In the genomic region with DNA sequence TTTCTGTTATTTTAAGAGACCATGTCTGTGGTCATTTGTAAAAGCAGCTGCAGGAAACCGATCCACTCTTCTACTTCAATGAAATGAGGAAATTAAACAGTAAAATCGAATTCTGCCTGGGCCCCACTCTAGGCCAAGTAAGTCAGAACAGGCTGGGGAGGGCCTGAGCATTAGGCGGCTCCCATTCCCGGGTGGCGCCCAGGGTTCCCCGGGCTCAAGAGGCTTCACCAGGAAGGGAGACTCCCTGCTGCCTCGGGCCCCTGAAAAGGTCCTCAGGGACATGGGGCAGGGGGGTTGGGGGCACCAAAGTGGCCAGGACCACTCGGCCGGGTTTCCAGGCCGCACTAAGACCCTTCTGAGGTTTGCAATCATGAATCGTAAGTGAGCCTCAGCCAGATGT, we compare ENCODE assay signal across 23 cellular contexts. TPM values are rescaled to one million over a fixed set of nuclear protein-coding genes. Genes with fewer than 3 reads are reported as not detected.
DNase-seq lines count a peak whose midpoint lies in the region; ATAC-seq and TF ChIP-seq lines count a peak whose summit lies in the region.
"Had no signal": no experiment of that assay in that cellular context is flagged by ENCODE, and none has a peak within 500 bp of the region (broad histone marks: within the 10 kb centered on the region; RNA-seq: fewer than 3 reads in every experiment).

No MANE protein-coding gene starts in this region.

- peak overlapping the region; percentile 1 for H3K27ac Mint-ChIP-seq in activated naive CD8-positive, alpha-beta T cell treated with anti-CD3 and anti-CD28 coated beads, Interleukin-2, amount 10 ng/mL, durations not matched to agents 7 days and 5 days
- no peak overlapping the region for H3K27ac Mint-ChIP-seq in activated naive CD8-positive, alpha-beta T cell treated with anti-CD3 and anti-CD28 coated beads for 36 hours
- H3K27ac Mint-ChIP-seq in T-helper 17 cell (peak overlapping the region; percentile 56), endothelial cell (ENCODE audit: unreplicated experiment) (peak overlapping the region; percentile 48)
- H3K27ac Mint-ChIP-seq: CD14-positive monocyte had no signal

- H3K4me1 Mint-ChIP-seq in activated naive CD8-positive, alpha-beta T cell treated with anti-CD3 and anti-CD28 coated beads, Interleukin-2, amount 10 ng/mL, durations not matched to agents 7 days and 5 days: peaks cover 4% of the 10 kb centered on the region
- peaks cover 6% of the 10 kb centered on the region for H3K4me1 Mint-ChIP-seq in activated naive CD8-positive, alpha-beta T cell treated with anti-CD3 and anti-CD28 coated beads for 36 hours
- H3K4me1 Mint-ChIP-seq in T-helper 17 cell (peaks cover 14% of the 10 kb centered on the region), endothelial cell (ENCODE audit: unreplicated experiment) (peaks cover 28% of the 10 kb centered on the region)
- H3K4me1 Mint-ChIP-seq: CD14-positive monocyte; CD8-positive, alpha-beta memory T cell had no signal

- H3K9me3 Mint-ChIP-seq in activated naive CD8-positive, alpha-beta T cell treated with anti-CD3 and anti-CD28 coated beads, Interleukin-2, amount 10 ng/mL, durations not matched to agents 7 days and 5 days: no peaks in the 10 kb centered on the region
- H3K9me3 Mint-ChIP-seq in activated naive CD8-positive, alpha-beta T cell treated with anti-CD3 and anti-CD28 coated beads for 36 hours: no peaks in the 10 kb centered on the region
- H3K9me3 Mint-ChIP-seq in endothelial cell (ENCODE audit: unreplicated experiment): no peaks in the 10 kb centered on the region
- H3K9me3 Mint-ChIP-seq: CD8-positive, alpha-beta memory T cell had no signal

- ATAC-seq in activated naive CD8-positive, alpha-beta T cell treated with anti-CD3 and anti-CD28 coated beads, Interleukin-2, amount 10 ng/mL, durations not matched to agents 7 days and 5 days (ENCODE audit: low read depth): no peak
- ATAC-seq in T-helper 17 cell (no peak), left lobe of liver (no peak)
- ATAC-seq: GM12878 had no signal

- no peaks in the 10 kb centered on the region for H3K27me3 Mint-ChIP-seq in activated naive CD8-positive, alpha-beta T cell treated with anti-CD3 and anti-CD28 coated beads, Interleukin-2, amount 10 ng/mL, durations not matched to agents 7 days and 5 days
- no peaks in the 10 kb centered on the region for H3K27me3 Mint-ChIP-seq in activated naive CD8-positive, alpha-beta T cell treated with anti-CD3 and anti-CD28 coated beads for 36 hours
- H3K27me3 Mint-ChIP-seq in T-helper 17 cell (no peaks in the 10 kb centered on the region), endothelial cell (ENCODE audit: unreplicated experiment) (peaks cover 2% of the 10 kb centered on the region)
- H3K27me3 Mint-ChIP-seq: CD4-positive, alpha-beta memory T cell; CD4-positive, CD25-positive, alpha-beta regulatory T cell; CD8-positive, alpha-beta memory T cell had no signal

- POLR2A ChIA-PET in activated naive CD8-positive, alpha-beta T cell treated with anti-CD3 and anti-CD28 coated beads, Interleukin-2, amount 10 ng/mL, durations not matched to agents 7 days and 5 days (lab: Charles Lee): no interaction called here

- H3K36me3 Mint-ChIP-seq in activated naive CD8-positive, alpha-beta T cell treated with anti-CD3 and anti-CD28 coated beads, Interleukin-2, amount 10 ng/mL, durations not matched to agents 7 days and 5 days: peaks cover 4% of the 10 kb centered on the region
- H3K36me3 Mint-ChIP-seq in activated naive CD8-positive, alpha-beta T cell treated with anti-CD3 and anti-CD28 coated beads for 36 hours: peaks cover 9% of the 10 kb centered on the region
- H3K36me3 Mint-ChIP-seq in T-helper 17 cell (ENCODE audit: low read depth): peaks cover 6% of the 10 kb centered on the region
- H3K36me3 Mint-ChIP-seq in endothelial cell (ENCODE audit: low read depth, unreplicated experiment): peaks cover 11% of the 10 kb centered on the region

- H3K4me3 Mint-ChIP-seq in activated naive CD8-positive, alpha-beta T cell treated with anti-CD3 and anti-CD28 coated beads, Interleukin-2, amount 10 ng/mL, durations not matched to agents 7 days and 5 days: no peak overlapping the region
- H3K4me3 Mint-ChIP-seq in activated naive CD8-positive, alpha-beta T cell treated with anti-CD3 and anti-CD28 coated beads for 36 hours: no peak overlapping the region
- no peak overlapping the region for H3K4me3 Mint-ChIP-seq in T-helper 17 cell
- H3K4me3 Mint-ChIP-seq in endothelial cell (ENCODE audit: unreplicated experiment): peak overlapping the region; percentile 12
- H3K4me3 Mint-ChIP-seq: CD14-positive monocyte; CD4-positive, alpha-beta memory T cell; CD4-positive, CD25-positive, alpha-beta regulatory T cell; CD8-positive, alpha-beta memory T cell had no signal

- no peaks in the 10 kb centered on the region for H3K9me3 ChIP-seq in T-helper 17 cell (ENCODE audit: control insufficient read depth, low read length, poor library complexity, severe bottlenecking)
- H3K9me3 ChIP-seq: BE2C had no signal

- DNase-seq in activated naive CD8-positive, alpha-beta T cell treated with anti-CD3 and anti-CD28 coated beads, Interleukin-2, amount 10 ng/mL, durations not matched to agents 7 days and 5 days: no peak
- DNase-seq in activated naive CD8-positive, alpha-beta T cell treated with anti-CD3 and anti-CD28 coated beads for 36 hours: no peak
- DNase-seq in T-helper 17 cell (no peak), endothelial cell (ENCODE audit: low spot score) (no peak), C1 segment of cervical spinal cord (lab: John Stamatoyannopoulos, UW) (no peak), left lobe of liver (ENCODE audit: low spot score) (no peak), HK-2 (ENCODE audit: unreplicated experiment) (no peak)
- DNase-seq: 8988T; ACHN; BE2C; CD4-positive, alpha-beta memory T cell; CD4-positive, CD25-positive, alpha-beta regulatory T cell; CD8-positive, alpha-beta memory T cell; COR-L47; DMS 273 treated with DMSO at 0.1 percent for 48 hours; DMS153; DMS53; DMS79; DND-41; EL; GDM1 had no signal

- TF ChIP-seq CTCF in endothelial cell (IDR thresholded peaks at IDR 0.05; ENCODE audit: unreplicated experiment): no peak

RNA-seq across cellular contexts. Expression of gene MED10, which starts 24.7 kb away (rescaled TPM):
- 10 to 100 TPM; 50.5 to 56.7 TPM for total RNA-seq in activated naive CD8-positive, alpha-beta T cell treated with anti-CD3 and anti-CD28 coated beads, Interleukin-2, amount 10 ng/mL, durations not matched to agents 7 days and 5 days
- total RNA-seq in activated naive CD8-positive, alpha-beta T cell treated with anti-CD3 and anti-CD28 coated beads for 36 hours: 10 to 100 TPM; 57.1 to 59.1 TPM
- total RNA-seq in T-helper 17 cell: 10 to 100 TPM; 70.5 to 78.7 TPM
- total RNA-seq in endothelial cell (ENCODE audit: unreplicated experiment): 53.0 TPM
- 9.5 TPM for total RNA-seq in left lobe of liver
